ENCODE assay signal across 27 cellular contexts in the genomic region with DNA sequence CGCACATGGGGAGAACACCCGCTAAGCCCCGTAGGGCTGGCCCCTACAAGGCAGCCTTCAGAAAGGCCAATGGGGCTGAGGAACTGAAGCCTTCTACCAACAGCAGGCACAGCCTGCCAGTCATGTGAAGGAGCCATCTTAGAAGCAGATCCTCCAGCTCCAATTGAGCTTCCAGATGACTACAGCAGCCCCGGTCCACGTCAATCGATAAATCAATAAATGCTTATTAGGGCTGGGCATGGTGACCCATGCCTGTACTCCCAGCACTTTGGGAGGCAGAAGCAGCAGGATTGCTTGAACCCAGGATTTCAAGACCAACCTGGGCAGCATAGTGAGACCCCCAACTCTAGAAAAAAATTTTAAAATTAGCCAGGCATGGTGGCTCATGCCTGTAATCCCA. TPM values are rescaled to one million over a fixed set of nuclear protein-coding genes. Genes with fewer than 3 reads are reported as not detected.
DNase-seq lines count a peak whose midpoint lies in the region; ATAC-seq and TF ChIP-seq lines count a peak whose summit lies in the region.
"Had no signal": no experiment of that assay in that cellular context is flagged by ENCODE, and none has a peak within 500 bp of the region (broad histone marks: within the 10 kb centered on the region; RNA-seq: fewer than 3 reads in every experiment).

No MANE protein-coding gene starts in this region.

- no peak overlapping the region for H3K14ac ChIP-seq in IMR-90 (replicated peaks; ENCODE audit: low read depth, low read length)

- peak overlapping the region; percentile 28 for H2AK9ac ChIP-seq in IMR-90 (replicated peaks; ENCODE audit: low read depth, low read length, poor library complexity)

- no peaks in the 10 kb centered on the region for H3K9me3 Mint-ChIP-seq in effector memory CD8-positive, alpha-beta T cell

- H3K4ac ChIP-seq in IMR-90 (ENCODE audit: low read depth, low read length) = peak overlapping the region; percentile 43; the same call in 1 of the 2 replicates

- H3K4me2 ChIP-seq in IMR-90 (ENCODE audit: low read depth, low read length) = no peak overlapping the region
- H3K4me2 ChIP-seq: smooth muscle cell had no signal

- peaks cover 24 to 36% of the 10 kb centered on the region in 2 donors for H3K4me1 Mint-ChIP-seq in effector memory CD8-positive, alpha-beta T cell (ENCODE audit: low read depth in 2 of 2)

- H3K4me1 ChIP-seq in heart right ventricle (peaks cover 0 to 23% (median 10%) of the 10 kb centered on the region in 9 donors), right atrium auricular region (peaks cover 0 to 13% of the 10 kb centered on the region in 2 donors), IMR-90 (ENCODE audit: control insufficient read depth, insufficient read depth, low read length) (peaks cover 3% of the 10 kb centered on the region; the same call in 1 of the 2 replicates)

- WGBS in heart right ventricle, 2 donors = 78 to 96% methylated on average over 6 of the region's 6 CpGs
- 40% methylated on average over 1 of the region's 6 CpGs; no CpG with 5 or more reads in 1 of the 2 experiments for WGBS in IMR-90 (ENCODE audit: extremely low coverage in 2 of 2, insufficient read length in 1 of 2), 2 experiments

- H3K9me1 ChIP-seq in IMR-90 (ENCODE audit: insufficient read depth, low read length) = 0 out of 2 replicates have a peak, but pooled peaks cover 3% of the 10 kb centered on the region

- H3K27ac ChIP-seq in heart right ventricle (peak overlapping the region in 6 of 10 donors; percentile 34 to 85 (median 68)), right atrium auricular region (no peak overlapping the region), IMR-90 (ENCODE audit: insufficient read depth, low read length) (no peak overlapping the region), skin epidermis (peak overlapping the region in 17 of 21 experiments; percentile 1 to 92 (median 70))
- H3K27ac ChIP-seq: dorsolateral prefrontal cortex had no signal

- H4K5ac ChIP-seq in IMR-90 (ENCODE audit: low read depth, low read length) = no peak overlapping the region

- in situ Hi-C loops in IMR-90 (cut with MboI; ENCODE audit: low sequenced_read_pairs) = no loop called here

- no peak overlapping the region for H3K23ac ChIP-seq in IMR-90 (ENCODE audit: low read depth, low read length)

- H3K18ac ChIP-seq in IMR-90 (ENCODE audit: low read depth, low read length) = no peak overlapping the region

- no peak overlapping the region for H3K9ac ChIP-seq in IMR-90 (ENCODE audit: low read depth, low read length)

- peak overlapping the region; percentile 17; the same call in 1 of the 2 replicates for H2BK120ac ChIP-seq in IMR-90 (ENCODE audit: low read depth, low read length)

- no peak overlapping the region for H4K8ac ChIP-seq in IMR-90 (ENCODE audit: low read depth in 2 of 2, low read length in 2 of 2)

- DNase-seq in heart right ventricle (no peak), right atrium auricular region (ENCODE audit: low spot score) (no peak), IMR-90 (no peak), NCI-H1436 treated with DMSO at 0.1 percent for 48 hours (lab: John Stamatoyannopoulos, UW) (no peak), cerebellar nuclear complex (lab: John Stamatoyannopoulos, UW) (no peak)
- DNase-seq in effector memory CD8-positive, alpha-beta T cell = no peak
- DNase-seq: activated CD4-positive, alpha-beta T cell treated with anti-CD3 and anti-CD28 coated beads for 1 hour; activated CD8-positive, alpha-beta memory T cell treated with anti-CD3 and anti-CD28 coated beads, Interleukin-2, amount 10 ng/mL, durations not matched to agents 7 days and 5 days; activated naive CD8-positive, alpha-beta T cell treated with anti-CD3 and anti-CD28 coated beads, Interleukin-2, amount 10 ng/mL, durations not matched to agents 7 days and 5 days; DMS153; dorsolateral prefrontal cortex; head of caudate nucleus; mesenchymal stem cell; NCI-H1105; NCI-H2081 treated with DMSO at 0.1 percent for 48 hours; NCI-H345; uterus had no signal

- peaks cover 0 to 3% (median 0%) of the 10 kb centered on the region in 11 donors for H3K9me3 ChIP-seq in heart right ventricle
- H3K9me3 ChIP-seq in right atrium auricular region = no peaks in the 10 kb centered on the region
- H3K9me3 ChIP-seq in IMR-90 (ENCODE audit: control insufficient read depth, insufficient read depth, low read length) = peaks cover 3% of the 10 kb centered on the region; the same call in 1 of the 2 replicates
- H3K9me3 ChIP-seq: suprapubic skin, uterus had no signal

- H2AK5ac ChIP-seq in IMR-90 (ENCODE audit: low read depth, low read length) = no peak overlapping the region

- no peak for TF ChIP-seq RAD21 in IMR-90 (IDR thresholded peaks at IDR 0.05; ENCODE audit: low read length)

- TF ChIP-seq POLR2A in IMR-90 (IDR thresholded peaks at IDR 0.05; ENCODE audit: low read depth, low read length) = no peak

- peak overlapping the region in 1 of 2 donors; percentile 4 for H3K4me3 Mint-ChIP-seq in effector memory CD8-positive, alpha-beta T cell
- H3K4me3 Mint-ChIP-seq: activated CD8-positive, alpha-beta memory T cell treated with anti-CD3 and anti-CD28 coated beads, Interleukin-2, amount 10 ng/mL, durations not matched to agents 7 days and 5 days had no signal

- H4K20me1 ChIP-seq in IMR-90 (ENCODE audit: insufficient read depth, low read length) = no peaks in the 10 kb centered on the region; the same call in none of the 2 replicates

- no peak overlapping the region for H2BK20ac ChIP-seq in IMR-90 (ENCODE audit: low read depth, low read length)

- no peak overlapping the region for H3K56ac ChIP-seq in IMR-90 (ENCODE audit: extremely low read depth, insufficient read depth, low read length)

- no peak overlapping the region for H2BK5ac ChIP-seq in IMR-90 (ENCODE audit: low read depth, low read length, poor library complexity, severe bottlenecking)

- H2AFZ ChIP-seq in IMR-90 (replicated peaks; ENCODE audit: low read length, poor library complexity) = peak overlapping the region; percentile 21

- intact Hi-C loops in heart right ventricle (cut with DNase I) = no loop called here
- intact Hi-C loops in IMR-90 (cut with micrococcal nuclease) = no loop called here

- no peak for ATAC-seq in heart right ventricle
- no peak for ATAC-seq in IMR-90 (ENCODE audit: low read depth)
- no peak for ATAC-seq in effector memory CD8-positive, alpha-beta T cell (replicated peaks)
- ATAC-seq in GM18502 (IDR thresholded peaks at IDR 0.05; ENCODE audit: poor library complexity, unreplicated experiment) = no peak
- ATAC-seq: activated CD8-positive, alpha-beta memory T cell treated with anti-CD3 and anti-CD28 coated beads, Interleukin-2, amount 10 ng/mL, durations not matched to agents 7 days and 5 days had no signal

- no TSS peak for BruUV-seq in IMR-90 (replicated peaks; lab: Mats Ljungman, UMichigan)

- H3K36me3 ChIP-seq in heart right ventricle = no peaks in the 10 kb centered on the region
- no peaks in the 10 kb centered on the region for H3K36me3 ChIP-seq in right atrium auricular region
- no peaks in the 10 kb centered on the region for H3K36me3 ChIP-seq in IMR-90 (ENCODE audit: control insufficient read depth, insufficient read depth, low read length)
- H3K36me3 ChIP-seq: suprapubic skin, uterus had no signal

- TF ChIP-seq CTCF in heart right ventricle (IDR thresholded peaks at IDR 0.05) (no peak), right atrium auricular region (IDR thresholded peaks at IDR 0.05) (no peak), IMR-90 (conservative IDR thresholded peaks at IDR 0.05; ENCODE audit: low read depth, low read length) (no peak)

- H3K4me3 ChIP-seq in heart right ventricle = no peak overlapping the region
- H3K4me3 ChIP-seq in right atrium auricular region = no peak overlapping the region
- H3K4me3 ChIP-seq in IMR-90 (ENCODE audit: insufficient read depth, low read depth, low read length) = no peak overlapping the region
- no peak overlapping the region for H3K4me3 ChIP-seq in skin epidermis
- H3K4me3 ChIP-seq: dorsolateral prefrontal cortex, smooth muscle cell, suprapubic skin, uterus had no signal

- no peak overlapping the region for H4K91ac ChIP-seq in IMR-90 (ENCODE audit: insufficient read depth, low read depth, low read length)

- H3K36me3 Mint-ChIP-seq in effector memory CD8-positive, alpha-beta T cell (ENCODE audit: insufficient read depth) = no peaks in the 10 kb centered on the region
- H3K36me3 Mint-ChIP-seq: activated naive CD8-positive, alpha-beta T cell treated with anti-CD3 and anti-CD28 coated beads, Interleukin-2, amount 10 ng/mL, durations not matched to agents 7 days and 5 days had no signal

- peaks cover 0 to 4% (median 0%) of the 10 kb centered on the region in 7 donors for H3K27me3 ChIP-seq in heart right ventricle
- no peaks in the 10 kb centered on the region for H3K27me3 ChIP-seq in right atrium auricular region
- 0 out of 2 replicates have a peak, but pooled peaks cover 2% of the 10 kb centered on the region for H3K27me3 ChIP-seq in IMR-90 (ENCODE audit: control insufficient read depth, insufficient read depth, low read length)
- H3K27me3 ChIP-seq: suprapubic skin, uterus had no signal

- POLR2A ChIA-PET in IMR-90 (lab: Charles Lee; ENCODE audit: unreplicated experiment) = no interaction called here

- dilution Hi-C loops in IMR-90 (cut with HindIII; ENCODE audit: low sequenced_read_pairs, unreplicated experiment) = no loop called here

- peak overlapping the region; percentile 76 to 79 for H3K27ac Mint-ChIP-seq in effector memory CD8-positive, alpha-beta T cell

- no peaks in the 10 kb centered on the region for H3K79me1 ChIP-seq in IMR-90 (ENCODE audit: low read depth in 1 of 2, low read length in 2 of 2)

- CTCF ChIA-PET in IMR-90 (lab: Yijun Ruan, JAX) = interaction anchor here (2.4 kb wide), 1 partner anchor 12 kb away, joined by 6 read pairs; no protein-coding TSS in a partner anchor

- H3K27me3 Mint-ChIP-seq in effector memory CD8-positive, alpha-beta T cell = no peaks in the 10 kb centered on the region
- H3K27me3 Mint-ChIP-seq: activated CD8-positive, alpha-beta memory T cell treated with anti-CD3 and anti-CD28 coated beads, Interleukin-2, amount 10 ng/mL, durations not matched to agents 7 days and 5 days; activated naive CD8-positive, alpha-beta T cell treated with anti-CD3 and anti-CD28 coated beads, Interleukin-2, amount 10 ng/mL, durations not matched to agents 7 days and 5 days had no signal

- H2BK15ac ChIP-seq in IMR-90 (ENCODE audit: low read depth, low read length) = no peak overlapping the region

RNA-seq across cellular contexts. Expression of gene TEX101, which starts 23.0 kb away (rescaled TPM):
- total RNA-seq in heart right ventricle (not detected), right atrium auricular region (not detected), IMR-90 (2012; rRNA removed) (not detected in 2 replicates)
- polyA plus RNA-seq in heart right ventricle (not detected), IMR-90 (2012; rRNA removed) (not detected in 2 replicates)
- polyA plus RNA-seq in IMR-90 (2012; cell fraction: cytosol; rRNA removed) = not detected in 2 replicates
- polyA plus RNA-seq in IMR-90 (2012; cell fraction: nucleus; rRNA removed; ENCODE audit: low replicate concordance) = not detected in 2 replicates
- total RNA-seq: activated CD8-positive, alpha-beta memory T cell treated with anti-CD3 and anti-CD28 coated beads, Interleukin-2, amount 10 ng/mL, durations not matched to agents 7 days and 5 days; activated naive CD8-positive, alpha-beta T cell treated with anti-CD3 and anti-CD28 coated beads, Interleukin-2, amount 10 ng/mL, durations not matched to agents 7 days and 5 days; epithelial cell of proximal tubule; left cardiac atrium; M059J; OCI-LY7; omental fat pad; smooth muscle cell; suprapubic skin; uterus had no signal
- polyA plus RNA-seq: AG04450, smooth muscle cell had no signal

RNA-seq across cellular contexts. Expression of gene LYPD3, which starts 27.7 kb away (rescaled TPM):
- total RNA-seq in heart right ventricle = under 1 TPM in 8 of 10 donors, not detected in 2; 0.14 to 0.75 (median 0.37) TPM
- polyA plus RNA-seq in heart right ventricle = under 1 TPM; 0.29 to 0.42 TPM
- under 1 TPM in 1 of 2 donors, not detected in 1; 0.90 TPM for total RNA-seq in right atrium auricular region
- 0.18 TPM in 1 of 2 replicates, not detected in the other for total RNA-seq in IMR-90 (2012; rRNA removed)
- polyA plus RNA-seq in IMR-90 (2012; rRNA removed) = 1.1 TPM in 2 replicates
- 1.4 and 2.7 TPM in 2 replicates for polyA plus RNA-seq in IMR-90 (2012; cell fraction: cytosol; rRNA removed)
- polyA plus RNA-seq in IMR-90 (2012; cell fraction: nucleus; rRNA removed; ENCODE audit: low replicate concordance) = 9.0 and 9.4 TPM in 2 replicates
- total RNA-seq: OCI-LY7 had no signal

Comparison
In these comparisons a context has a peak if more than half of its experiments do, and no peak if none do; other contexts are left out.
1. H3K27ac ChIP-seq: peak in heart right ventricle (6 of 10) and skin epidermis (17 of 21); none in right atrium auricular region (0 of 2) and IMR-90 (single experiment).